In genomic region chr5:127988149-127988755, GRCh38 we compare ENCODE assay signal across 8 cellular contexts.
DNase-seq lines count a peak whose midpoint lies in the region; ATAC-seq and TF ChIP-seq lines count a peak whose summit lies in the region.

No MANE protein-coding gene starts in this region.

- H3K18ac ChIP-seq in IMR-90 (ENCODE audit: low read depth, low read length), result peak overlapping the region; percentile 6; the same call in 1 of the 2 replicates

- H3K4me1 ChIP-seq in IMR-90 (ENCODE audit: control insufficient read depth, insufficient read depth, low read length) (peaks cover 5% of the 10 kb centered on the region), adipocyte (ENCODE audit: control insufficient read depth, insufficient read depth, low read length) (peaks cover 19% of the 10 kb centered on the region)

- H4K20me1 ChIP-seq in IMR-90 (ENCODE audit: insufficient read depth, low read length), result no peaks in the 10 kb centered on the region

- H3K56ac ChIP-seq in IMR-90 (ENCODE audit: extremely low read depth, insufficient read depth, low read length), result peak overlapping the region; percentile 48

- CTCF ChIA-PET in IMR-90 (lab: Yijun Ruan, JAX), result interaction anchor here (0.7 to 0.9 kb wide), 2 partner anchors 15 to 93 kb away, joined by 3 read pairs; no protein-coding TSS in a partner anchor

- no peak for TF ChIP-seq CTCF in IMR-90 (conservative IDR thresholded peaks at IDR 0.05; ENCODE audit: low read depth, low read length)

- no peak overlapping the region for H3K23ac ChIP-seq in IMR-90 (ENCODE audit: low read depth, low read length)

- H3K79me1 ChIP-seq in IMR-90 (ENCODE audit: low read depth in 1 of 2, low read length in 2 of 2), result no peaks in the 10 kb centered on the region; a peak in 1 of 4 replicates

- dilution Hi-C loops in IMR-90 (cut with HindIII; ENCODE audit: low sequenced_read_pairs, unreplicated experiment), result no loop called here

- H3K27ac ChIP-seq in IMR-90 (ENCODE audit: insufficient read depth, low read length), result peak overlapping the region; percentile 35; the same call in 1 of the 2 replicates

- H3K9me3 ChIP-seq in IMR-90 (ENCODE audit: control insufficient read depth, insufficient read depth, low read length) (no peaks in the 10 kb centered on the region), adipocyte (ENCODE audit: control insufficient read depth, low read length) (no peaks in the 10 kb centered on the region)

- BruUV-seq in IMR-90 (replicated peaks; lab: Mats Ljungman, UMichigan), result no TSS peak

- peak overlapping the region; percentile 59; the same call in 1 of the 2 replicates for H4K91ac ChIP-seq in IMR-90 (ENCODE audit: insufficient read depth, low read depth, low read length)

- H2AFZ ChIP-seq in IMR-90 (replicated peaks; ENCODE audit: low read length, poor library complexity), result peak overlapping the region; percentile 53

- H3K4me2 ChIP-seq in IMR-90 (ENCODE audit: low read depth, low read length), result peak overlapping the region; percentile 63

- H3K9me1 ChIP-seq in IMR-90 (ENCODE audit: insufficient read depth, low read length), result peaks cover 7% of the 10 kb centered on the region

- intact Hi-C loops in IMR-90 (cut with micrococcal nuclease), result no loop called here

- in situ Hi-C loops in Caki2 (cut with HindIII; ENCODE audit: low pct_unique_long_range_greater_than_20kb, low sequenced_read_pairs), result no loop called here
- in situ Hi-C loops in IMR-90 (cut with MboI; ENCODE audit: low sequenced_read_pairs), result no loop called here

- H3K27me3 ChIP-seq in IMR-90 (ENCODE audit: control insufficient read depth, insufficient read depth, low read length) (no peaks in the 10 kb centered on the region), adipocyte (replicated peaks; ENCODE audit: control insufficient read depth, insufficient read depth, low read length) (no peaks in the 10 kb centered on the region)

- H3K4me3 ChIP-seq in IMR-90 (ENCODE audit: insufficient read depth, low read depth, low read length) (no peak overlapping the region), adipocyte (ENCODE audit: low read length) (no peak overlapping the region)

- TF ChIP-seq RAD21 in IMR-90 (IDR thresholded peaks at IDR 0.05; ENCODE audit: low read length), result no peak

- 0 out of 3 replicates have a peak overlapping the region, but pooled peaks have one; percentile 26 for H2BK15ac ChIP-seq in IMR-90 (ENCODE audit: low read depth, low read length)

- H2AK5ac ChIP-seq in IMR-90 (ENCODE audit: low read depth, low read length), result peak overlapping the region; percentile 78; the same call in 1 of the 2 replicates

- POLR2A ChIA-PET in IMR-90 (lab: Charles Lee; ENCODE audit: unreplicated experiment), result no interaction called here

- H4K8ac ChIP-seq in IMR-90 (ENCODE audit: low read depth in 2 of 2, low read length in 2 of 2), result peak overlapping the region in 1 of 2 experiments; percentile 57; a peak in 1 of 4 replicates

- H2BK20ac ChIP-seq in IMR-90 (ENCODE audit: low read depth, low read length), result peak overlapping the region; percentile 67; the same call in 1 of the 2 replicates

- no peak overlapping the region for H2AK9ac ChIP-seq in IMR-90 (replicated peaks; ENCODE audit: low read depth, low read length, poor library complexity)

- DNase-seq in Caki2 (ENCODE audit: low read depth), result peak; percentile 67
- DNase-seq in IMR-90, result peak; percentile 96
- peak; percentile 86 for DNase-seq in adipocyte (ENCODE audit: low read depth)
- peak; percentile 23 for DNase-seq in left kidney (ENCODE audit: low read depth, low spot score)
- DNase-seq in activated T-cell treated with anti-CD3 and anti-CD28 coated beads for 4 hours, result no peak
- DNase-seq in stimulated activated CD4-positive, alpha-beta T cell treated with anti-CD3 and anti-CD28 coated beads, Interleukin-2, amount 100 ng/mL, for 24 hours, result no peak
- no peak for DNase-seq in activated CD8-positive, alpha-beta memory T cell treated with anti-CD3 and anti-CD28 coated beads for 24 hours

- peak overlapping the region; percentile 72; the same call in 1 of the 2 replicates for H3K4ac ChIP-seq in IMR-90 (ENCODE audit: low read depth, low read length)

- peak overlapping the region; percentile 31; the same call in 1 of the 2 replicates for H3K14ac ChIP-seq in IMR-90 (replicated peaks; ENCODE audit: low read depth, low read length)

- no peak overlapping the region for H4K5ac ChIP-seq in IMR-90 (ENCODE audit: low read depth, low read length)

- no peaks in the 10 kb centered on the region for H3K36me3 ChIP-seq in IMR-90 (ENCODE audit: control insufficient read depth, insufficient read depth, low read length)
- H3K36me3 ChIP-seq in adipocyte (ENCODE audit: control insufficient read depth, insufficient read depth, low read length, severe bottlenecking), result no peaks in the 10 kb centered on the region

- peak overlapping the region; percentile 65 for H2BK5ac ChIP-seq in IMR-90 (ENCODE audit: low read depth, low read length, poor library complexity, severe bottlenecking)

- peak overlapping the region; percentile 58 for H2BK120ac ChIP-seq in IMR-90 (ENCODE audit: low read depth, low read length)

- ATAC-seq in IMR-90 (ENCODE audit: low read depth) (peak; percentile 92), GM18505 (IDR thresholded peaks at IDR 0.05; ENCODE audit: unreplicated experiment) (no peak)

- H3K9ac ChIP-seq in IMR-90 (ENCODE audit: low read depth, low read length) (no peak overlapping the region), adipocyte (ENCODE audit: low read length) (no peak overlapping the region)

- TF ChIP-seq POLR2A in IMR-90 (IDR thresholded peaks at IDR 0.05; ENCODE audit: low read depth, low read length) (no peak), GM18505 (IDR thresholded peaks at IDR 0.05; ENCODE audit: borderline replicate concordance, extremely low read depth, insufficient read depth, insufficient read length) (no peak)

TF ChIP-seq in IMR-90, 13 proteins besides CTCF, POLR2A, EP300 and RAD21:
- TF ChIP-seq BHLHE40 (IDR thresholded peaks at IDR 0.05; ENCODE audit: low read depth, low read length), result no peak
- peak; percentile 49; the same call in 1 of the 2 replicates for TF ChIP-seq NFE2L2 (IDR thresholded peaks at IDR 0.05; ENCODE audit: low read depth, low read length)
- peak; percentile 3; the same call in 1 of the 2 replicates for TF ChIP-seq SMC3 (IDR thresholded peaks at IDR 0.05; ENCODE audit: low read depth, low read length)
- peak; percentile 68 for TF ChIP-seq FOS (IDR thresholded peaks at IDR 0.05; ENCODE audit: low read depth, low read length)
- no peak for TF ChIP-seq ELK1 (IDR thresholded peaks at IDR 0.05; ENCODE audit: borderline replicate concordance, low read depth, low read length)
- TF ChIP-seq MAZ (IDR thresholded peaks at IDR 0.05; ENCODE audit: borderline replicate concordance, low read depth, low read length), result no peak
- TF ChIP-seq MAFK (IDR thresholded peaks at IDR 0.05; ENCODE audit: low read depth, low read length), result peak; percentile 41; the same call in 1 of the 2 replicates
- no peak for TF ChIP-seq MXI1 (IDR thresholded peaks at IDR 0.05; ENCODE audit: borderline replicate concordance, low read depth, low read length)

Comparison
In these comparisons a context has a peak if more than half of its experiments do, and no peak if none do; other contexts are left out.
1. DNase-seq: peak in Caki2 (single experiment), IMR-90 (single experiment), adipocyte (single experiment) and left kidney (single experiment); none in activated T-cell treated with anti-CD3 and anti-CD28 coated beads for 4 hours (single experiment), stimulated activated CD4-positive, alpha-beta T cell treated with anti-CD3 and anti-CD28 coated beads, Interleukin-2, amount 100 ng/mL, for 24 hours (0 of 2) and activated CD8-positive, alpha-beta memory T cell treated with anti-CD3 and anti-CD28 coated beads for 24 hours (single experiment).